Comparison of ENCODE assay signal across 35 cellular contexts in the genomic region with DNA sequence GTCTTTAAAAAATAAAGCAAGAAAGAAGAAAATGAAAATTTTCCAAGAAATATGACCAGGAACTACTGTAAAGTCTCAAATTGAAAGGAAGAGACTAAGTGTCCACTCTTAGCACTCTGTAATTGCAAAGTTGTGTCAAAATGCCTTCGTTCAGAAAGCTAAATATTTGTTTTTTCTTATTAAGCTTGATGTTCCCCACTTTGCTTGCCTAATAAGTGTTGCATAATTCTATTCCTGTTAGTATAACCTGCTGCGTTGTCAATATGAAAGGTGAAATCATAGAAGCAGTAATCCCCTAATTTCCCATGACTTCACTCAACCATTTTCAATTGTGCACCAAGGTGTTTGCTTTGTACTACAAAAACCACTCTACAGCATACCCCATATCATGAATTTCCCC.
A peak's percentile ranks its signal among the peaks of the same experiment; 100 is the strongest.
DNase-seq lines count a peak whose midpoint lies in the region; ATAC-seq, FAIRE-seq and TF ChIP-seq lines count a peak whose summit lies in the region.
"Had no signal": no experiment of that assay in that cellular context is flagged by ENCODE, and none has a peak within 500 bp of the region (broad histone marks: within the 10 kb centered on the region; RNA-seq: fewer than 3 reads in every experiment).

No MANE protein-coding gene starts in this region.

- H3K36me3 ChIP-seq in liver (ENCODE audit: control insufficient read depth in 4 of 4, insufficient read depth in 3 of 4, low read depth in 1 of 4, low read length in 3 of 4) (no peaks in the 10 kb centered on the region), HepG2 (replicated peaks in 1 of 2; ENCODE audit: control insufficient read depth in 1 of 2, insufficient read depth in 2 of 2, low read length in 2 of 2) (no peaks in the 10 kb centered on the region), bronchial epithelial cell (ENCODE audit: control insufficient read depth, insufficient read depth, low read length) (no peaks in the 10 kb centered on the region), right lobe of liver (no peaks in the 10 kb centered on the region)
- H3K36me3 ChIP-seq: BE2C; BLaER1; BLaER1 treated with 17β-estradiol and CSF1 and Interleukin-3, amounts not matched to agents 10 nM and 100 nM had no signal

- TF ChIP-seq RAD21 in liver (IDR thresholded peaks at IDR 0.05) = no peak
- no peak for TF ChIP-seq RAD21 in HepG2 (CRISPR knock-in tag; IDR thresholded peaks at IDR 0.05)

- ATAC-seq in HepG2 (no peak), right lobe of liver (peak; percentile 49 to 84 (median 74)), GM19455 (IDR thresholded peaks at IDR 0.05; ENCODE audit: unreplicated experiment) (no peak)
- ATAC-seq: A549; CD8-positive, alpha-beta T cell had no signal

- TF ChIP-seq EP300 in HepG2 (IDR thresholded peaks at IDR 0.05; ENCODE audit: low read depth in 2 of 2, low read length in 2 of 2) = no peak
- no peak for TF ChIP-seq EP300 in HepG2 (CRISPR knock-in tag; IDR thresholded peaks at IDR 0.05; ENCODE audit: borderline replicate concordance)

- H4K20me1 ChIP-seq in HepG2 (ENCODE audit: insufficient read depth, low read length) = no peaks in the 10 kb centered on the region
- H4K20me1 ChIP-seq: BLaER1; BLaER1 treated with 17β-estradiol and CSF1 and Interleukin-3, amounts not matched to agents 10 nM and 100 nM had no signal

- no peaks in the 10 kb centered on the region for H3K79me2 ChIP-seq in HepG2 (ENCODE audit: insufficient read depth, low read length)

- no peak for TF ChIP-seq POLR2A in HepG2 (IDR thresholded peaks at IDR 0.05; ENCODE audit: insufficient read depth in 1 of 2, low read depth in 2 of 2, low read length in 2 of 2)
- TF ChIP-seq POLR2A in right lobe of liver (IDR thresholded peaks at IDR 0.05) = no peak

- no peak overlapping the region for H3K27ac ChIP-seq in liver (ENCODE audit: low read depth in 1 of 2, low read length in 2 of 2)
- no peak overlapping the region for H3K27ac ChIP-seq in HepG2 (ENCODE audit: extremely low read length, insufficient read depth, low read length)
- no peak overlapping the region for H3K27ac ChIP-seq in right lobe of liver
- H3K27ac ChIP-seq: 22Rv1; A549; BLaER1; BLaER1 treated with 17β-estradiol and CSF1 and Interleukin-3, amounts not matched to agents 10 nM and 100 nM; C4-2B had no signal

- no peak for FAIRE-seq in HepG2 (lab: Jason Lieb, UNC)
- no peak for FAIRE-seq in bronchial epithelial cell (lab: Jason Lieb, UNC)
- FAIRE-seq: A204.1, A549, D721Med had no signal

- no peak for DNase-seq in HepG2 (ENCODE audit: low spot score)
- DNase-seq in bronchial epithelial cell (ENCODE audit: low read depth) = peak; percentile 10
- DNase-seq in epithelial cell of esophagus (ENCODE audit: low read depth) = peak; percentile 7
- no peak for DNase-seq in right lobe of liver
- no peak for DNase-seq in NCI-H2081 (lab: John Stamatoyannopoulos, UW)
- DNase-seq in activated CD4-positive, alpha-beta T cell treated with anti-CD3 and anti-CD28 coated beads for 4 hours = no peak
- DNase-seq: 8988T; ACHN; AML-193; BE2C; C1 segment of cervical spinal cord; Caco-2; Calu3; CD4-positive, alpha-beta memory T cell; CD4-positive, alpha-beta T cell; CD4-positive, CD25-positive, alpha-beta regulatory T cell; CD8-positive, alpha-beta memory T cell; CD8-positive, alpha-beta T cell; COR-L47; DMS 273 treated with DMSO at 0.1 percent for 48 hours; DMS153; DMS53; DMS79; DMS79 treated with DMSO at 0.1 percent for 48 hours; DND-41; EL had no signal

- CTCF ChIA-PET in HepG2 (lab: Yijun Ruan, JAX; ENCODE audit: low intra/inter-chr PET ratio, low total read pairs) = no interaction called here

- in situ Hi-C loops in HepG2 (cut with HindIII; ENCODE audit: extremely low pct_ligation_motif_present, low pct_unique_long_range_greater_than_20kb) = no loop called here

- peaks cover 0 to 3% (median 3%) of the 10 kb centered on the region in 4 donors for H3K4me1 ChIP-seq in liver (ENCODE audit: control insufficient read depth in 4 of 4, insufficient read depth in 4 of 4, low read length in 3 of 4)
- no peaks in the 10 kb centered on the region for H3K4me1 ChIP-seq in HepG2 (ENCODE audit: insufficient read depth, low read length)
- H3K4me1 ChIP-seq in right lobe of liver = no peaks in the 10 kb centered on the region
- H3K4me1 ChIP-seq: A549, BE2C, BLaER1, Caco-2 had no signal

- H3K27me3 ChIP-seq in liver (ENCODE audit: control insufficient read depth in 4 of 4, insufficient read depth in 4 of 4, low read length in 3 of 4) (no peaks in the 10 kb centered on the region), HepG2 (ENCODE audit: control insufficient read depth in 1 of 2, insufficient read depth in 2 of 2, low read length in 2 of 2) (no peaks in the 10 kb centered on the region), bronchial epithelial cell (ENCODE audit: control insufficient read depth, insufficient read depth, low read length) (no peaks in the 10 kb centered on the region), right lobe of liver (no peaks in the 10 kb centered on the region)
- H3K27me3 ChIP-seq: BE2C; BLaER1; BLaER1 treated with 17β-estradiol and CSF1 and Interleukin-3, amounts not matched to agents 10 nM and 100 nM had no signal

- no TSS peak for BruUV-seq in HepG2 (replicated peaks; lab: Mats Ljungman, UMichigan)

- POLR2A ChIA-PET in HepG2 (lab: Yijun Ruan, JAX) = no interaction called here

- H3K4me3 ChIP-seq in liver (ENCODE audit: low read depth in 1 of 3, low read length in 3 of 3) (no peak overlapping the region), HepG2 (replicated peaks in 1 of 3; ENCODE audit: insufficient read depth in 1 of 3, low read depth in 2 of 3, low read length in 3 of 3) (no peak overlapping the region), bronchial epithelial cell (ENCODE audit: low read depth, low read length) (no peak overlapping the region), epithelial cell of esophagus (ENCODE audit: low read length) (no peak overlapping the region), right lobe of liver (no peak overlapping the region)
- H3K4me3 ChIP-seq: A549; BLaER1; BLaER1 treated with 17β-estradiol and CSF1 and Interleukin-3, amounts not matched to agents 10 nM and 100 nM had no signal

- WGBS in liver = 35% methylated on average over 2 of the region's 2 CpGs
- WGBS in HepG2 (ENCODE audit: low lambda C conversion rate) = 0% methylated on average over 2 of the region's 2 CpGs
- WGBS in right lobe of liver (ENCODE audit: insufficient coverage, low coverage, low lambda C conversion rate, missing lambda C conversion rate) = 21% methylated on average over 2 of the region's 2 CpGs

- no peak for TF ChIP-seq CTCF in liver (IDR thresholded peaks at IDR 0.05; ENCODE audit: low read depth, low read length, missing input control)
- TF ChIP-seq CTCF in HepG2 (CRISPR knock-in tag; IDR thresholded peaks at IDR 0.05) = no peak
- no peak for TF ChIP-seq CTCF in bronchial epithelial cell (IDR thresholded peaks at IDR 0.05; ENCODE audit: insufficient read depth, low read length, severe bottlenecking)
- TF ChIP-seq CTCF in epithelial cell of esophagus (IDR thresholded peaks at IDR 0.05; ENCODE audit: insufficient read depth, low read depth, low read length, missing control alignments) = no peak
- no peak for TF ChIP-seq CTCF in right lobe of liver (IDR thresholded peaks at IDR 0.05)

- H3K9me3 ChIP-seq in liver (ENCODE audit: control insufficient read depth in 4 of 4, low read length in 3 of 4) = no peaks in the 10 kb centered on the region
- no peaks in the 10 kb centered on the region for H3K9me3 ChIP-seq in HepG2 (ENCODE audit: low read length)
- no peaks in the 10 kb centered on the region for H3K9me3 ChIP-seq in right lobe of liver
- H3K9me3 ChIP-seq: A549; BE2C; BLaER1; BLaER1 treated with 17β-estradiol and CSF1 and Interleukin-3, amounts not matched to agents 10 nM and 100 nM; Caco-2 had no signal

- H2AFZ ChIP-seq in HepG2 (ENCODE audit: low read length) = no peak overlapping the region

- no peak overlapping the region for H3K4me2 ChIP-seq in HepG2 (ENCODE audit: low read depth, low read length)
- H3K4me2 ChIP-seq: A549; BLaER1; BLaER1 treated with 17β-estradiol and CSF1 and Interleukin-3, amounts not matched to agents 10 nM and 100 nM had no signal

- intact Hi-C loops in HepG2 (cut with micrococcal nuclease; ENCODE audit: unreplicated experiment) = no loop called here
- intact Hi-C loops in right lobe of liver (cut with DNase I) = no loop called here

- H3K9ac ChIP-seq in liver (ENCODE audit: low read depth in 1 of 2, low read length in 2 of 2) (no peak overlapping the region), HepG2 (ENCODE audit: insufficient read depth, low read depth, low read length) (no peak overlapping the region)
- H3K9ac ChIP-seq: BLaER1; BLaER1 treated with 17β-estradiol and CSF1 and Interleukin-3, amounts not matched to agents 10 nM and 100 nM had no signal

TF ChIP-seq in liver, 16 proteins besides CTCF, POLR2A, EP300 and RAD21 (continues in another document):
- TF ChIP-seq JUND (IDR thresholded peaks at IDR 0.05) = no peak
- TF ChIP-seq, protein P1, sequence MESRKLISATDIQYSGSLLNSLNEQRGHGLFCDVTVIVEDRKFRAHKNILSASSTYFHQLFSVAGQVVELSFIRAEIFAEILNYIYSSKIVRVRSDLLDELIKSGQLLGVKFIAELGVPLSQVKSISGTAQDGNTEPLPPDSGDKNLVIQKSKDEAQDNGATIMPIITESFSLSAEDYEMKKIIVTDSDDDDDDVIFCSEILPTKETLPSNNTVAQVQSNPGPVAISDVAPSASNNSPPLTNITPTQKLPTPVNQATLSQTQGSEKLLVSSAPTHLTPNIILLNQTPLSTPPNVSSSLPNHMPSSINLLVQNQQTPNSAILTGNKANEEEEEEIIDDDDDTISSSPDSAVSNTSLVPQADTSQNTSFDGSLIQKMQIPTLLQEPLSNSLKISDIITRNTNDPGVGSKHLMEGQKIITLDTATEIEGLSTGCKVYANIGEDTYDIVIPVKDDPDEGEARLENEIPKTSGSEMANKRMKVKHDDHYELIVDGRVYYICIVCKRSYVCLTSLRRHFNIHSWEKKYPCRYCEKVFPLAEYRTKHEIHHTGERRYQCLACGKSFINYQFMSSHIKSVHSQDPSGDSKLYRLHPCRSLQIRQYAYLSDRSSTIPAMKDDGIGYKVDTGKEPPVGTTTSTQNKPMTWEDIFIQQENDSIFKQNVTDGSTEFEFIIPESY (IDR thresholded peaks at IDR 0.05) = no peak

TF ChIP-seq in HepG2, 621 proteins besides CTCF, POLR2A, EP300 and RAD21 (continues in another document):
- TF ChIP-seq, protein P2, sequence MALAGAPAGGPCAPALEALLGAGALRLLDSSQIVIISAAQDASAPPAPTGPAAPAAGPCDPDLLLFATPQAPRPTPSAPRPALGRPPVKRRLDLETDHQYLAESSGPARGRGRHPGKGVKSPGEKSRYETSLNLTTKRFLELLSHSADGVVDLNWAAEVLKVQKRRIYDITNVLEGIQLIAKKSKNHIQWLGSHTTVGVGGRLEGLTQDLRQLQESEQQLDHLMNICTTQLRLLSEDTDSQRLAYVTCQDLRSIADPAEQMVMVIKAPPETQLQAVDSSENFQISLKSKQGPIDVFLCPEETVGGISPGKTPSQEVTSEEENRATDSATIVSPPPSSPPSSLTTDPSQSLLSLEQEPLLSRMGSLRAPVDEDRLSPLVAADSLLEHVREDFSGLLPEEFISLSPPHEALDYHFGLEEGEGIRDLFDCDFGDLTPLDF (CRISPR knock-in tag; IDR thresholded peaks at IDR 0.05) = no peak
- TF ChIP-seq TMF1 (CRISPR knock-in tag; IDR thresholded peaks at IDR 0.05; ENCODE audit: low read depth) = no peak

Comparison
In these comparisons a context has a peak if more than half of its experiments do, and no peak if none do; other contexts are left out.
1. ATAC-seq: peak in right lobe of liver (4 of 4); none in HepG2 (single experiment) and GM19455 (single experiment).
2. DNase-seq: peak in bronchial epithelial cell (single experiment) and epithelial cell of esophagus (single experiment); none in HepG2 (single experiment), right lobe of liver (0 of 3), NCI-H2081 (0 of 2) and activated CD4-positive, alpha-beta T cell treated with anti-CD3 and anti-CD28 coated beads for 4 hours (0 of 2).